In the genomic region with DNA sequence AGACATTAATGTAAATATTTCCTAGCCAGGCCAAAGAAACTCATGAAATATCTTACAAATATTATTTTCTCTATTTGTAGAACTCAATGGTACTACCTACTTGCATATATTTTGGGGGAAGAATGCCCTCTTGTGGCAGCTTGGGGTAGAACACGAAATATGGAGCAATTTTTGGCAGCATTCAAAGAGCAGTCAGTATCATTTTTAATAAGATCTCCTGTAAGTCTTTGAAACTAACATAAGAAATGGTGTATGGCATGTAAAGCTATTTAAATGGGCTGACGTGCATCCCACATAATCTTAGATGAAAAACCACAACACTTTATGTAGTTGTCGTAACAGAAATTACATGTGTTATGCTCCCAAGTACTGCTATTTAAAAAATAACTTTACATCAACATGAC, we compare ENCODE assay signal across 8 cellular contexts.
A peak's percentile ranks its signal among the peaks of the same experiment; 100 is the strongest.
DNase-seq lines count a peak whose midpoint lies in the region; ATAC-seq lines count a peak whose summit lies in the region.

No MANE protein-coding gene starts in this region.

- H3K9me3 Mint-ChIP-seq in memory B cell: no peaks in the 10 kb centered on the region

- ATAC-seq in GM21526 (IDR thresholded peaks at IDR 0.05; ENCODE audit: low FRiP score, unreplicated experiment) (peak; percentile 69), memory B cell (ENCODE audit: low read depth) (peak; percentile 56)

- peaks cover 23% of the 10 kb centered on the region for H3K36me3 Mint-ChIP-seq in memory B cell

- DNase-seq in EL (peak; percentile 66), NCI-H1694 (lab: John Stamatoyannopoulos, UW) (peak; percentile 40), cerebellum (ENCODE audit: low spot score) (peak; percentile 38), memory B cell (ENCODE audit: low spot score in 2 of 2) (peak; percentile 60 to 61), NCI-H187 (lab: John Stamatoyannopoulos, UW) (no peak)
- peak; percentile 50 for DNase-seq in activated CD4-positive, CD25-positive, alpha-beta regulatory T cell treated with anti-CD3 and anti-CD28 coated beads, Interleukin-2, amount 50 U/mL, for 16 hours (ENCODE audit: low read depth, low spot score)
- peak; percentile 18 to 19 for DNase-seq in stimulated activated CD8-positive, alpha-beta memory T cell treated with anti-CD3 and anti-CD28 coated beads, Interleukin-4, amount 100 ng/mL, for 4 hours (ENCODE audit: low read depth in 2 of 2, low spot score in 1 of 2)

- no peak overlapping the region for H3K27ac Mint-ChIP-seq in memory B cell

- no peaks in the 10 kb centered on the region for H3K4me1 Mint-ChIP-seq in memory B cell

- no peaks in the 10 kb centered on the region for H3K27me3 Mint-ChIP-seq in memory B cell

- no peak overlapping the region for H3K4me3 Mint-ChIP-seq in memory B cell

Comparison
In these comparisons a context has a peak if more than half of its experiments do, and no peak if none do; other contexts are left out.
1. DNase-seq: peak in EL (single experiment), NCI-H1694 (single experiment), activated CD4-positive, CD25-positive, alpha-beta regulatory T cell treated with anti-CD3 and anti-CD28 coated beads, Interleukin-2, amount 50 U/mL, for 16 hours (single experiment), cerebellum (single experiment), memory B cell (2 of 2) and stimulated activated CD8-positive, alpha-beta memory T cell treated with anti-CD3 and anti-CD28 coated beads, Interleukin-4, amount 100 ng/mL, for 4 hours (2 of 2); none in NCI-H187 (0 of 2).